In the genomic region with DNA sequence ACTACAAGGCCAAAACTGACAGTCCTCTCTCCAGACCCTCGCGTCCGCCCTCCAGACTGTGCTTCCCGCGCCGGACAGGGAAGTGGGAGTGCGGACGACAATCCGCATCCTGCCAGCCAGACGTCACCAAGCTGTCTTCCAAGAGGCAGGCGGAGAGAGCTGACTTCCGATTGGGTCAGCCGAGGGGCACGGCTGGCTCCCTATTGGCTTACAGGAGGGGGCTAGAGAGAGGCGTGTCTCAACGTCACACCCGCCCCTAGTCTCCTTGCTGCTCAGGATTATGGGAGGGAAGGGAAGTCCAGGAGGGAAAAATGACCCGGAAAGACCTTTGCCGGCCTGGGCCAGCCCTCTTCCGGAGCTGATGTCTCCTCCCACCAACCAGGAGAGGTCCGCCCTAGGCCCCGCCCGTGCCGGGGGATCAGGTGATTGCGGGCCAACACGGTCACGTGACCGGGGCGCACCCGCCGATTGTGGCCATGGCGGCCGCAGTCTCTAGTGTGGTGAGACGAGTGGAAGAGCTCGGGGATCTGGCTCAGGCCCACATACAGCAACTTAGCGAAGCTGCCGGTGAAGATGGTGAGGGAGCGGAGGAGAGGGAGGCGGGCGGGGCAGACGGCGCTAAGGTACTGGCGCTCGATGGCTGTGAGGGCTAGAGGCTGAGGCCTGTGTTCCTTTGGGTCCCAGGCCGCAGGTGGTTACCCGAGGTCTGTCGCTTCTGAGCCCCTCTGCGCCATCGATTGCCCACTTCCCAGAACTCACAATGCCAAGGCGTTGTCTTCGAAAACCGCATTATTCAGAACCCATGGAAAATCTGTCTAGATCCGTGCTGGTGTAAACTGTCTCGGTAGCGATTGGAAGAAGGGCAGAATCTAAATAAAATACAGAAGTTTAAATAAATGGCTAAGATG, we compare ENCODE assay signal across 1 cellular context.
TF ChIP-seq lines count a peak whose summit lies in the region.

A gene with protein sequence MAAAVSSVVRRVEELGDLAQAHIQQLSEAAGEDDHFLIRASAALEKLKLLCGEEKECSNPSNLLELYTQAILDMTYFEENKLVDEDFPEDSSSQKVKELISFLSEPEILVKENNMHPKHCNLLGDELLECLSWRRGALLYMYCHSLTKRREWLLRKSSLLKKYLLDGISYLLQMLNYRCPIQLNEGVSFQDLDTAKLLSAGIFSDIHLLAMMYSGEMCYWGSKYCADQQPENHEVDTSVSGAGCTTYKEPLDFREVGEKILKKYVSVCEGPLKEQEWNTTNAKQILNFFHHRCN (plus strand): TSS at position 453 of the 908 bp plus-strand sequence. CDS start 24 bp downstream, at position 477.

TF ChIP-seq in HEK293, 187 proteins besides CTCF, POLR2A, EP300 and RAD21 (continued from another document and continues in another):
- TF ChIP-seq, protein P1, sequence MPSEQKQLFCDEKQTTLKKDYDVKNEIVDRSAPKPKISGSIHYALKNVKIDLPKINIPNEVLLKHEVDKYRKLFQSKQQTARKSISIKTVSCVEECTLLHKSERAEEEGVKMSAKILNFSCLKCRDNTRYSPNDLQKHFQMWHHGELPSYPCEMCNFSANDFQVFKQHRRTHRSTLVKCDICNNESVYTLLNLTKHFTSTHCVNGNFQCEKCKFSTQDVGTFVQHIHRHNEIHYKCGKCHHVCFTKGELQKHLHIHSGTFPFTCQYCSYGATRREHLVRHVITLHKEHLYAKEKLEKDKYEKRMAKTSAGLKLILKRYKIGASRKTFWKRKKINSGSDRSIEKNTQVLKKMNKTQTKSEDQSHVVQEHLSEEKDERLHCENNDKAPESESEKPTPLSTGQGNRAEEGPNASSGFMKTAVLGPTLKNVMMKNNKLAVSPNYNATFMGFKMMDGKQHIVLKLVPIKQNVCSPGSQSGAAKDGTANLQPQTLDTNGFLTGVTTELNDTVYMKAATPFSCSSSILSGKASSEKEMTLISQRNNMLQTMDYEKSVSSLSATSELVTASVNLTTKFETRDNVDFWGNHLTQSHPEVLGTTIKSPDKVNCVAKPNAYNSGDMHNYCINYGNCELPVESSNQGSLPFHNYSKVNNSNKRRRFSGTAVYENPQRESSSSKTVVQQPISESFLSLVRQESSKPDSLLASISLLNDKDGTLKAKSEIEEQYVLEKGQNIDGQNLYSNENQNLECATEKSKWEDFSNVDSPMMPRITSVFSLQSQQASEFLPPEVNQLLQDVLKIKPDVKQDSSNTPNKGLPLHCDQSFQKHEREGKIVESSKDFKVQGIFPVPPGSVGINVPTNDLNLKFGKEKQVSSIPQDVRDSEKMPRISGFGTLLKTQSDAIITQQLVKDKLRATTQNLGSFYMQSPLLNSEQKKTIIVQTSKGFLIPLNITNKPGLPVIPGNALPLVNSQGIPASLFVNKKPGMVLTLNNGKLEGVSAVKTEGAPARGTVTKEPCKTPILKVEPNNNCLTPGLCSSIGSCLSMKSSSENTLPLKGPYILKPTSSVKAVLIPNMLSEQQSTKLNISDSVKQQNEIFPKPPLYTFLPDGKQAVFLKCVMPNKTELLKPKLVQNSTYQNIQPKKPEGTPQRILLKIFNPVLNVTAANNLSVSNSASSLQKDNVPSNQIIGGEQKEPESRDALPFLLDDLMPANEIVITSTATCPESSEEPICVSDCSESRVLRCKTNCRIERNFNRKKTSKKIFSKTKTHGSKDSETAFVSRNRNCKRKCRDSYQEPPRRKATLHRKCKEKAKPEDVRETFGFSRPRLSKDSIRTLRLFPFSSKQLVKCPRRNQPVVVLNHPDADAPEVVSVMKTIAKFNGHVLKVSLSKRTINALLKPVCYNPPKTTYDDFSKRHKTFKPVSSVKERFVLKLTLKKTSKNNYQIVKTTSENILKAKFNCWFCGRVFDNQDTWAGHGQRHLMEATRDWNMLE (tag by site-specific recombination; conservative IDR thresholded peaks at IDR 0.05; ENCODE audit: low read depth), result peak; percentile 98
- TF ChIP-seq, protein P2, sequence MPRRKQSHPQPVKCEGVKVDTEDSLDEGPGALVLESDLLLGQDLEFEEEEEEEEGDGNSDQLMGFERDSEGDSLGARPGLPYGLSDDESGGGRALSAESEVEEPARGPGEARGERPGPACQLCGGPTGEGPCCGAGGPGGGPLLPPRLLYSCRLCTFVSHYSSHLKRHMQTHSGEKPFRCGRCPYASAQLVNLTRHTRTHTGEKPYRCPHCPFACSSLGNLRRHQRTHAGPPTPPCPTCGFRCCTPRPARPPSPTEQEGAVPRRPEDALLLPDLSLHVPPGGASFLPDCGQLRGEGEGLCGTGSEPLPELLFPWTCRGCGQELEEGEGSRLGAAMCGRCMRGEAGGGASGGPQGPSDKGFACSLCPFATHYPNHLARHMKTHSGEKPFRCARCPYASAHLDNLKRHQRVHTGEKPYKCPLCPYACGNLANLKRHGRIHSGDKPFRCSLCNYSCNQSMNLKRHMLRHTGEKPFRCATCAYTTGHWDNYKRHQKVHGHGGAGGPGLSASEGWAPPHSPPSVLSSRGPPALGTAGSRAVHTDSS (tag by site-specific recombination; IDR thresholded peaks at IDR 0.05), result no peak
- TF ChIP-seq, protein P3, sequence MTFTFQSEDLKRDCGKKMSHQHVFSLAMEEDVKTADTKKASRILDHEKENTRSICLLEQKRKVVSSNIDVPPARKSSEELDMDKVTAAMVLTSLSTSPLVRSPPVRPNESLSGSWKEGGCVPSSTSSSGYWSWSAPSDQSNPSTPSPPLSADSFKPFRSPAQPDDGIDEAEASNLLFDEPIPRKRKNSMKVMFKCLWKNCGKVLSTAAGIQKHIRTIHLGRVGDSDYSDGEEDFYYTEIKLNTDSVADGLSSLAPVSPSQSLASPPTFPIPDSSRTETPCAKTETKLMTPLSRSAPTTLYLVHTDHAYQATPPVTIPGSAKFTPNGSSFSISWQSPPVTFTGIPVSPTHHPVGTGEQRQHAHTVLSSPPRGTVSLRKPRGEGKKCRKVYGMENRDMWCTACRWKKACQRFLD (tag by site-specific recombination; IDR thresholded peaks at IDR 0.05), result peak; percentile 69; the same call in 1 of the 2 replicates
- TF ChIP-seq ZNF16 (tag by site-specific recombination; IDR thresholded peaks at IDR 0.05; ENCODE audit: low read depth), result no peak
- peak; percentile 96 for TF ChIP-seq ZBTB21 (tag by site-specific recombination; IDR thresholded peaks at IDR 0.05)
- TF ChIP-seq ZNF544 (tag by site-specific recombination; IDR thresholded peaks at IDR 0.05), result no peak
- TF ChIP-seq, protein P4, sequence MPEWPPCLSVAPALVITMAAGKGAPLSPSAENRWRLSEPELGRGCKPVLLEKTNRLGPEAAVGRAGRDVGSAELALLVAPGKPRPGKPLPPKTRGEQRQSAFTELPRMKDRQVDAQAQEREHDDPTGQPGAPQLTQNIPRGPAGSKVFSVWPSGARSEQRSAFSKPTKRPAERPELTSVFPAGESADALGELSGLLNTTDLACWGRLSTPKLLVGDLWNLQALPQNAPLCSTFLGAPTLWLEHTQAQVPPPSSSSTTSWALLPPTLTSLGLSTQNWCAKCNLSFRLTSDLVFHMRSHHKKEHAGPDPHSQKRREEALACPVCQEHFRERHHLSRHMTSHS (tag by site-specific recombination; IDR thresholded peaks at IDR 0.05), result no peak
- TF ChIP-seq ZNF132 (tag by site-specific recombination; IDR thresholded peaks at IDR 0.05; ENCODE audit: borderline replicate concordance), result no peak
- TF ChIP-seq ZNF169 (tag by site-specific recombination; IDR thresholded peaks at IDR 0.05), result no peak
- TF ChIP-seq ZSCAN23 (tag by site-specific recombination; IDR thresholded peaks at IDR 0.05), result 0 out of 2 replicates have a peak, but pooled peaks have one; percentile 34
- 0 out of 2 replicates have a peak, but pooled peaks have one; percentile 10 for TF ChIP-seq ZNF223 (tag by site-specific recombination; IDR thresholded peaks at IDR 0.05)
- TF ChIP-seq ZNF777 (tag by site-specific recombination; IDR thresholded peaks at IDR 0.05; ENCODE audit: borderline replicate concordance), result no peak
- peak; percentile 97 for TF ChIP-seq KLF8 (tag by site-specific recombination; IDR thresholded peaks at IDR 0.05)
- TF ChIP-seq, protein P5, sequence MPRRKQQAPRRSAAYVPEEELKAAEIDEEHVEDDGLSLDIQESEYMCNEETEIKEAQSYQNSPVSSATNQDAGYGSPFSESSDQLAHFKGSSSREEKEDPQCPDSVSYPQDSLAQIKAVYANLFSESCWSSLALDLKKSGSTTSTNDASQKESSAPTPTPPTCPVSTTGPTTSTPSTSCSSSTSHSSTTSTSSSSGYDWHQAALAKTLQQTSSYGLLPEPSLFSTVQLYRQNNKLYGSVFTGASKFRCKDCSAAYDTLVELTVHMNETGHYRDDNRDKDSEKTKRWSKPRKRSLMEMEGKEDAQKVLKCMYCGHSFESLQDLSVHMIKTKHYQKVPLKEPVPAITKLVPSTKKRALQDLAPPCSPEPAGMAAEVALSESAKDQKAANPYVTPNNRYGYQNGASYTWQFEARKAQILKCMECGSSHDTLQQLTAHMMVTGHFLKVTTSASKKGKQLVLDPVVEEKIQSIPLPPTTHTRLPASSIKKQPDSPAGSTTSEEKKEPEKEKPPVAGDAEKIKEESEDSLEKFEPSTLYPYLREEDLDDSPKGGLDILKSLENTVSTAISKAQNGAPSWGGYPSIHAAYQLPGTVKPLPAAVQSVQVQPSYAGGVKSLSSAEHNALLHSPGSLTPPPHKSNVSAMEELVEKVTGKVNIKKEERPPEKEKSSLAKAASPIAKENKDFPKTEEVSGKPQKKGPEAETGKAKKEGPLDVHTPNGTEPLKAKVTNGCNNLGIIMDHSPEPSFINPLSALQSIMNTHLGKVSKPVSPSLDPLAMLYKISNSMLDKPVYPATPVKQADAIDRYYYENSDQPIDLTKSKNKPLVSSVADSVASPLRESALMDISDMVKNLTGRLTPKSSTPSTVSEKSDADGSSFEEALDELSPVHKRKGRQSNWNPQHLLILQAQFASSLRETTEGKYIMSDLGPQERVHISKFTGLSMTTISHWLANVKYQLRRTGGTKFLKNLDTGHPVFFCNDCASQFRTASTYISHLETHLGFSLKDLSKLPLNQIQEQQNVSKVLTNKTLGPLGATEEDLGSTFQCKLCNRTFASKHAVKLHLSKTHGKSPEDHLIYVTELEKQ (tag by site-specific recombination; IDR thresholded peaks at IDR 0.05; ENCODE audit: borderline replicate concordance), result peak; percentile 12; the same call in 1 of the 2 replicates
- peak; percentile 60; the same call in 1 of the 2 replicates for TF ChIP-seq HOXD13 (CRISPR knock-in tag; IDR thresholded peaks at IDR 0.05; ENCODE audit: borderline replicate concordance)
- TF ChIP-seq, protein P6, sequence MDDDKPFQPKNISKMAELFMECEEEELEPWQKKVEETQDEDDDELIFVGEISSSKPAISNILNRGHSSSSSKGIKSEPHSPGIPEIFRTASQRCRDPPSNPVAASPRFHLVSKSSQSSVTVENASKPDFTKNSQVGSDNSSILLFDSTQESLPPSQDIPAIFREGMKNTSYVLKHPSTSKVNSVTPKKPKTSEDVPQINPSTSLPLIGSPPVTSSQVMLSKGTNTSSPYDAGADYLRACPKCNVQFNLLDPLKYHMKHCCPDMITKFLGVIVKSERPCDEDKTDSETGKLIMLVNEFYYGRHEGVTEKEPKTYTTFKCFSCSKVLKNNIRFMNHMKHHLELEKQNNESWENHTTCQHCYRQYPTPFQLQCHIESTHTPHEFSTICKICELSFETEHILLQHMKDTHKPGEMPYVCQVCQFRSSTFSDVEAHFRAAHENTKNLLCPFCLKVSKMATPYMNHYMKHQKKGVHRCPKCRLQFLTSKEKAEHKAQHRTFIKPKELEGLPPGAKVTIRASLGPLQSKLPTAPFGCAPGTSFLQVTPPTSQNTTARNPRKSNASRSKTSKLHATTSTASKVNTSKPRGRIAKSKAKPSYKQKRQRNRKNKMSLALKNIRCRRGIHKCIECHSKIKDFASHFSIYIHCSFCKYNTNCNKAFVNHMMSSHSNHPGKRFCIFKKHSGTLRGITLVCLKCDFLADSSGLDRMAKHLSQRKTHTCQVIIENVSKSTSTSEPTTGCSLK (tag by site-specific recombination; IDR thresholded peaks at IDR 0.05), result no peak
- TF ChIP-seq ZFP41 (tag by site-specific recombination; IDR thresholded peaks at IDR 0.05; ENCODE audit: borderline replicate concordance), result no peak
- TF ChIP-seq FEZF1 (tag by site-specific recombination; IDR thresholded peaks at IDR 0.05), result no peak
- TF ChIP-seq ZNF596 (tag by site-specific recombination; IDR thresholded peaks at IDR 0.05), result no peak
- no peak for TF ChIP-seq ZNF211 (tag by site-specific recombination; IDR thresholded peaks at IDR 0.05; ENCODE audit: low read depth)
- TF ChIP-seq, protein P7, sequence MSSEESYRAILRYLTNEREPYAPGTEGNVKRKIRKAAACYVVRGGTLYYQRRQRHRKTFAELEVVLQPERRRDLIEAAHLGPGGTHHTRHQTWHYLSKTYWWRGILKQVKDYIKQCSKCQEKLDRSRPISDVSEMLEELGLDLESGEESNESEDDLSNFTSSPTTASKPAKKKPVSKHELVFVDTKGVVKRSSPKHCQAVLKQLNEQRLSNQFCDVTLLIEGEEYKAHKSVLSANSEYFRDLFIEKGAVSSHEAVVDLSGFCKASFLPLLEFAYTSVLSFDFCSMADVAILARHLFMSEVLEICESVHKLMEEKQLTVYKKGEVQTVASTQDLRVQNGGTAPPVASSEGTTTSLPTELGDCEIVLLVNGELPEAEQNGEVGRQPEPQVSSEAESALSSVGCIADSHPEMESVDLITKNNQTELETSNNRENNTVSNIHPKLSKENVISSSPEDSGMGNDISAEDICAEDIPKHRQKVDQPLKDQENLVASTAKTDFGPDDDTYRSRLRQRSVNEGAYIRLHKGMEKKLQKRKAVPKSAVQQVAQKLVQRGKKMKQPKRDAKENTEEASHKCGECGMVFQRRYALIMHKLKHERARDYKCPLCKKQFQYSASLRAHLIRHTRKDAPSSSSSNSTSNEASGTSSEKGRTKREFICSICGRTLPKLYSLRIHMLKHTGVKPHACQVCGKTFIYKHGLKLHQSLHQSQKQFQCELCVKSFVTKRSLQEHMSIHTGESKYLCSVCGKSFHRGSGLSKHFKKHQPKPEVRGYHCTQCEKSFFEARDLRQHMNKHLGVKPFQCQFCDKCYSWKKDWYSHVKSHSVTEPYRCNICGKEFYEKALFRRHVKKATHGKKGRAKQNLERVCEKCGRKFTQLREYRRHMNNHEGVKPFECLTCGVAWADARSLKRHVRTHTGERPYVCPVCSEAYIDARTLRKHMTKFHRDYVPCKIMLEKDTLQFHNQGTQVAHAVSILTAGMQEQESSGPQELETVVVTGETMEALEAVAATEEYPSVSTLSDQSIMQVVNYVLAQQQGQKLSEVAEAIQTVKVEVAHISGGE (tag by site-specific recombination; conservative IDR thresholded peaks at IDR 0.05; ENCODE audit: low read depth), result peak; percentile 77
- TF ChIP-seq ZNF48 (tag by site-specific recombination; IDR thresholded peaks at IDR 0.05), result no peak
- no peak for TF ChIP-seq ZNF747 (tag by site-specific recombination; IDR thresholded peaks at IDR 0.05)
